ENCODE assay signal across 19 cellular contexts in the genomic region with DNA sequence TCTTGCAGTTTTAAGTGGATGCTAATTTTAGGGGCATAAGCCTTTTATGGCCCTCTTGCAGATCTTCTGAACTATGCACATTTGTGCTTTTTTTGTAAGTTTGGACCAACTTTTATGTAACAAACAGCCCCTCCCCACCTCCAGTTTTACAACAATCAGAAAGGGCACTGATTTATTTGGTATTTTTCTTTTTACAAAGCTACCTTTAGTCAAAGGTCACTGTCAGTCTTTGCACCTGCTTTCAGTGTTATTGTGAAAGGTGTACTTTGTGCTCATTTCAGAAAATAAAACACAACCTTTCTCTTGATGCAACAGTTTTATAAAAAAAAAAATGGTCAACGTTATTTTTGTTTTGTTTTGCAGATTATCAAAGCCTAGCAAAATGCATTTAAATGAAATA. TPM values are rescaled to one million over a fixed set of nuclear protein-coding genes. Genes with fewer than 3 reads are reported as not detected.
DNase-seq lines count a peak whose midpoint lies in the region; ATAC-seq and TF ChIP-seq lines count a peak whose summit lies in the region.
"Had no signal": no experiment of that assay in that cellular context is flagged by ENCODE, and none has a peak within 500 bp of the region (broad histone marks: within the 10 kb centered on the region; RNA-seq: fewer than 3 reads in every experiment).

No MANE protein-coding gene starts in this region.

- in situ Hi-C loops in mammary epithelial cell (cut with MboI; ENCODE audit: low sequenced_read_pairs in 2 of 2): no loop called here

- dilution Hi-C loops in mammary epithelial cell (cut with HindIII; ENCODE audit: low sequenced_read_pairs): no loop called here

- no peaks in the 10 kb centered on the region for H3K79me2 ChIP-seq in mammary epithelial cell (ENCODE audit: insufficient read depth, low read length)

- no peak for ATAC-seq in GM21717 (IDR thresholded peaks at IDR 0.05; ENCODE audit: unreplicated experiment)
- ATAC-seq: CD8-positive, alpha-beta T cell had no signal

- H3K4me3 Mint-ChIP-seq in MCF 10A (ENCODE audit: unreplicated experiment): no peak overlapping the region
- H3K4me3 Mint-ChIP-seq: B cell; CD8-positive, alpha-beta T cell; H9; HFFc6 had no signal

- no peak for TF ChIP-seq POLR2A in breast epithelium (IDR thresholded peaks at IDR 0.05)

- peak; percentile 30 to 45 for TF ChIP-seq RAD21 in liver (IDR thresholded peaks at IDR 0.05)

- H3K27me3 ChIP-seq in breast epithelium: no peaks in the 10 kb centered on the region
- no peaks in the 10 kb centered on the region for H3K27me3 ChIP-seq in mammary epithelial cell (ENCODE audit: insufficient read depth, low read length)
- no peaks in the 10 kb centered on the region for H3K27me3 ChIP-seq in liver (ENCODE audit: control insufficient read depth in 4 of 4, insufficient read depth in 4 of 4, low read length in 3 of 4)
- H3K27me3 ChIP-seq: BLaER1 had no signal

- intact Hi-C loops in MCF 10A (cut with micrococcal nuclease): no loop called here
- intact Hi-C loops in breast epithelium (cut with DNase I; ENCODE audit: low total_unique reads): no loop called here
- intact Hi-C loops in mammary epithelial cell (cut with micrococcal nuclease): no loop called here

- H3K9me3 Mint-ChIP-seq in MCF 10A (ENCODE audit: unreplicated experiment): no peaks in the 10 kb centered on the region
- H3K9me3 Mint-ChIP-seq: CD4-positive, CD25-positive, alpha-beta regulatory T cell; CD8-positive, alpha-beta T cell; GM23338; H9; HFFc6 had no signal

- peaks cover 9% of the 10 kb centered on the region for H3K36me3 ChIP-seq in breast epithelium
- peaks cover 24% of the 10 kb centered on the region for H3K36me3 ChIP-seq in mammary epithelial cell (ENCODE audit: insufficient read depth, low read length)
- H3K36me3 ChIP-seq in liver (ENCODE audit: control insufficient read depth in 4 of 4, insufficient read depth in 3 of 4, low read depth in 1 of 4, low read length in 3 of 4): peaks cover 2 to 16% (median 12%) of the 10 kb centered on the region in 4 donors

- DNase-seq in MCF 10A (ENCODE audit: unreplicated experiment): no peak
- no peak for DNase-seq in breast epithelium (ENCODE audit: low spot score in 2 of 2)
- no peak for DNase-seq in mammary epithelial cell
- no peak for DNase-seq in central memory CD4-positive, alpha-beta T cell
- no peak for DNase-seq in medulla oblongata (ENCODE audit: extremely low spot score)
- DNase-seq: Caco-2; CD4-positive, CD25-positive, alpha-beta regulatory T cell; CD8-positive, alpha-beta T cell; DMS153; DND-41; H9; HFFc6 had no signal

- H4K20me1 ChIP-seq in mammary epithelial cell (ENCODE audit: insufficient read depth, low read length): no peaks in the 10 kb centered on the region

- H3K9ac ChIP-seq in mammary epithelial cell (ENCODE audit: insufficient read depth, low read length) (no peak overlapping the region), liver (ENCODE audit: low read depth in 1 of 2, low read length in 2 of 2) (no peak overlapping the region)
- H3K9ac ChIP-seq: BLaER1 had no signal

- H3K9me3 ChIP-seq in breast epithelium (no peaks in the 10 kb centered on the region), mammary epithelial cell (replicated peaks; ENCODE audit: insufficient read depth, low read length) (no peaks in the 10 kb centered on the region), liver (ENCODE audit: control insufficient read depth in 4 of 4, low read length in 3 of 4) (no peaks in the 10 kb centered on the region)
- H3K9me3 ChIP-seq: BLaER1, Caco-2 had no signal

- CTCF ChIA-PET in MCF 10A (lab: Yijun Ruan, JAX) (interaction anchor here (1.2 kb wide), 1 partner anchor 515 kb away, joined by 4 read pairs; no protein-coding TSS in a partner anchor), mammary epithelial cell (lab: Charles Lee; ENCODE audit: low non-redundant PET) (no interaction called here)

- POLR2A ChIA-PET in MCF 10A (lab: Yijun Ruan, JAX): no interaction called here

- H3K27ac ChIP-seq in breast epithelium (no peak overlapping the region), mammary epithelial cell (ENCODE audit: insufficient read depth, low read depth, low read length) (no peak overlapping the region), liver (ENCODE audit: low read depth in 1 of 2, low read length in 2 of 2) (peak overlapping the region; percentile 76 to 84)
- H3K27ac ChIP-seq: 22Rv1, BLaER1, C4-2B had no signal

- no peaks in the 10 kb centered on the region for H3K27me3 Mint-ChIP-seq in MCF 10A (ENCODE audit: insufficient read depth, unreplicated experiment)
- H3K27me3 Mint-ChIP-seq: B cell; CD4-positive, CD25-positive, alpha-beta regulatory T cell had no signal

- no peak overlapping the region for H2AFZ ChIP-seq in mammary epithelial cell (ENCODE audit: low read depth, low read length)
- H2AFZ ChIP-seq: GM23338 had no signal

- 87% methylated on average over 1 of the region's 1 CpG for WGBS in mammary epithelial cell (ENCODE audit: low coverage, missing lambda C conversion rate)
- WGBS in liver: 14% methylated on average over 1 of the region's 1 CpG

- H3K4me2 ChIP-seq in mammary epithelial cell (ENCODE audit: insufficient read depth, low read depth, low read length): no peak overlapping the region
- H3K4me2 ChIP-seq: BLaER1 had no signal

- peaks cover 74% of the 10 kb centered on the region for H3K36me3 Mint-ChIP-seq in MCF 10A (ENCODE audit: insufficient read depth, unreplicated experiment)

- H3K27ac Mint-ChIP-seq in MCF 10A (ENCODE audit: low read depth, unreplicated experiment): no peak overlapping the region
- H3K27ac Mint-ChIP-seq: HFFc6 had no signal

- no peak overlapping the region for H3K4me3 ChIP-seq in breast epithelium
- H3K4me3 ChIP-seq in mammary epithelial cell (replicated peaks in 1 of 3; ENCODE audit: insufficient read depth in 1 of 3, low read depth in 2 of 3, low read length in 3 of 3): no peak overlapping the region
- peak overlapping the region in 2 of 3 donors; percentile 1 to 31 for H3K4me3 ChIP-seq in liver (ENCODE audit: low read depth in 1 of 3, low read length in 3 of 3)
- H3K4me3 ChIP-seq: BLaER1, GM23338 had no signal

- H3K4me1 ChIP-seq in breast epithelium: no peaks in the 10 kb centered on the region
- no peaks in the 10 kb centered on the region for H3K4me1 ChIP-seq in mammary epithelial cell (ENCODE audit: insufficient read depth, low read length)
- peaks cover 16 to 60% (median 52%) of the 10 kb centered on the region in 4 donors for H3K4me1 ChIP-seq in liver (ENCODE audit: control insufficient read depth in 4 of 4, insufficient read depth in 4 of 4, low read length in 3 of 4)
- H3K4me1 ChIP-seq: BLaER1 had no signal

- no peak for TF ChIP-seq CTCF in MCF 10A (IDR thresholded peaks at IDR 0.05; ENCODE audit: unreplicated experiment)
- TF ChIP-seq CTCF in breast epithelium (IDR thresholded peaks at IDR 0.05): no peak
- no peak for TF ChIP-seq CTCF in mammary epithelial cell (conservative IDR thresholded peaks at IDR 0.05 in 1 of 2, IDR thresholded peaks at IDR 0.05 in 1 of 2; ENCODE audit: extremely low read depth in 1 of 2, insufficient read depth in 1 of 2, low read depth in 1 of 2, low read length in 2 of 2)
- no peak for TF ChIP-seq CTCF in liver (IDR thresholded peaks at IDR 0.05; ENCODE audit: low read depth, low read length, missing input control)

- H3K4me1 Mint-ChIP-seq in MCF 10A (ENCODE audit: insufficient read depth, unreplicated experiment): no peaks in the 10 kb centered on the region

- BruUV-seq in MCF 10A (replicated peaks; lab: Mats Ljungman, UMichigan) (TSS peak; percentile 26), mammary epithelial cell (replicated peaks; lab: Mats Ljungman, UMichigan) (TSS peak; percentile 39)

TF ChIP-seq in liver, 16 proteins besides CTCF, POLR2A, EP300 and RAD21 (continues in another document):
- TF ChIP-seq NR2F2 (IDR thresholded peaks at IDR 0.05): peak; percentile 13
- no peak for TF ChIP-seq GABPA (IDR thresholded peaks at IDR 0.05 in 1 of 2, conservative IDR thresholded peaks at IDR 0.05 in 1 of 2)
- TF ChIP-seq, protein P1, sequence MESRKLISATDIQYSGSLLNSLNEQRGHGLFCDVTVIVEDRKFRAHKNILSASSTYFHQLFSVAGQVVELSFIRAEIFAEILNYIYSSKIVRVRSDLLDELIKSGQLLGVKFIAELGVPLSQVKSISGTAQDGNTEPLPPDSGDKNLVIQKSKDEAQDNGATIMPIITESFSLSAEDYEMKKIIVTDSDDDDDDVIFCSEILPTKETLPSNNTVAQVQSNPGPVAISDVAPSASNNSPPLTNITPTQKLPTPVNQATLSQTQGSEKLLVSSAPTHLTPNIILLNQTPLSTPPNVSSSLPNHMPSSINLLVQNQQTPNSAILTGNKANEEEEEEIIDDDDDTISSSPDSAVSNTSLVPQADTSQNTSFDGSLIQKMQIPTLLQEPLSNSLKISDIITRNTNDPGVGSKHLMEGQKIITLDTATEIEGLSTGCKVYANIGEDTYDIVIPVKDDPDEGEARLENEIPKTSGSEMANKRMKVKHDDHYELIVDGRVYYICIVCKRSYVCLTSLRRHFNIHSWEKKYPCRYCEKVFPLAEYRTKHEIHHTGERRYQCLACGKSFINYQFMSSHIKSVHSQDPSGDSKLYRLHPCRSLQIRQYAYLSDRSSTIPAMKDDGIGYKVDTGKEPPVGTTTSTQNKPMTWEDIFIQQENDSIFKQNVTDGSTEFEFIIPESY (IDR thresholded peaks at IDR 0.05): peak; percentile 61
- TF ChIP-seq SP1 (IDR thresholded peaks at IDR 0.05): peak; percentile 81
- TF ChIP-seq EGR1 (IDR thresholded peaks at IDR 0.05; ENCODE audit: low read depth in 2 of 2): peak in 1 of 2 donors; percentile 41
- TF ChIP-seq YY1 (IDR thresholded peaks at IDR 0.05): peak; percentile 33
- no peak for TF ChIP-seq TAF1 (conservative IDR thresholded peaks at IDR 0.05)
- TF ChIP-seq, protein P2, sequence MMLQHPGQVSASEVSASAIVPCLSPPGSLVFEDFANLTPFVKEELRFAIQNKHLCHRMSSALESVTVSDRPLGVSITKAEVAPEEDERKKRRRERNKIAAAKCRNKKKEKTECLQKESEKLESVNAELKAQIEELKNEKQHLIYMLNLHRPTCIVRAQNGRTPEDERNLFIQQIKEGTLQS (IDR thresholded peaks at IDR 0.05): peak; percentile 30
- peak; percentile 31 for TF ChIP-seq FOXA1 (IDR thresholded peaks at IDR 0.05)
- TF ChIP-seq FOXA2 (IDR thresholded peaks at IDR 0.05): no peak

RNA-seq across cellular contexts. Expression of a gene that starts 39.2 kb away (rescaled TPM):
- total RNA-seq in MCF 10A (2022) (30.6 and 31.3 TPM in 2 replicates), breast epithelium (10 to 100 TPM; 28.5 to 50.6 (median 50.1) TPM), mammary epithelial cell (10 to 100 TPM; 17.8 to 45.4 TPM), liver (10 to 100 TPM; 20.5 to 35.4 TPM)
- polyA plus RNA-seq in mammary epithelial cell (33.3 TPM), liver (10 to 100 TPM; 27.9 to 45.0 TPM)
- 2.8 TPM for polyA minus RNA-seq in mammary epithelial cell

RNA-seq across cellular contexts. Expression of a gene that starts 39.6 kb away (rescaled TPM):
- total RNA-seq in MCF 10A (2022): 20.2 and 25.4 TPM in 2 replicates
- total RNA-seq in breast epithelium: 1 to 10 TPM; 2.3 to 4.5 (median 4.0) TPM
- 100 to 1,000 TPM in 1 of 2 donors, 10 to 100 TPM in 1; 12.3 to 138 TPM for total RNA-seq in mammary epithelial cell
- 72.6 TPM for polyA plus RNA-seq in mammary epithelial cell
- 41.0 TPM for polyA minus RNA-seq in mammary epithelial cell
- total RNA-seq in liver: 10 to 100 TPM in 1 of 2 donors, 1 to 10 TPM in 1; 6.2 to 11.0 TPM
- 10 to 100 TPM in 1 of 2 donors, 1 to 10 TPM in 1; 8.8 to 11.9 TPM for polyA plus RNA-seq in liver
- total RNA-seq: CD4-positive, CD25-positive, alpha-beta regulatory T cell had no signal

Comparison
In these comparisons a context has a peak if more than half of its experiments do, and no peak if none do; other contexts are left out.
1. H3K27ac ChIP-seq: peak in liver (2 of 2); none in breast epithelium (0 of 2) and mammary epithelial cell (single experiment).
2. H3K4me3 ChIP-seq: peak in liver (2 of 3); none in breast epithelium (0 of 3) and mammary epithelial cell (0 of 3).